ENCODE assay signal across 20 cellular contexts in genomic region chr12:47561746-47562145, GRCh38.
DNase-seq lines count a peak whose midpoint lies in the region; ATAC-seq and TF ChIP-seq lines count a peak whose summit lies in the region.
"Had no signal": no experiment of that assay in that cellular context is flagged by ENCODE, and none has a peak within 500 bp of the region (broad histone marks: within the 10 kb centered on the region; RNA-seq: fewer than 3 reads in every experiment).

No MANE protein-coding gene starts in this region.

- TF ChIP-seq CTCF in neutrophil (IDR thresholded peaks at IDR 0.05) (no peak), osteocyte (IDR thresholded peaks at IDR 0.05) (no peak)

- no peaks in the 10 kb centered on the region for H3K36me3 Mint-ChIP-seq in osteocyte (ENCODE audit: unreplicated experiment)
- H3K36me3 Mint-ChIP-seq: CD8-positive, alpha-beta T cell; natural killer cell; stimulated activated naive B cell treated with anti-CD40 and anti-IgM and Interleukin-4, amounts not matched to agents 10 μg/mL and 1 μg/mL and 100 μg/mL, for 72 hours; T-cell had no signal

- no peak for ATAC-seq in HG03432 (IDR thresholded peaks at IDR 0.05; ENCODE audit: unreplicated experiment)
- no peak for ATAC-seq in HG03342 (IDR thresholded peaks at IDR 0.05; ENCODE audit: unreplicated experiment)
- ATAC-seq: CD8-positive, alpha-beta T cell; HepG2; natural killer cell; stimulated activated naive B cell treated with anti-CD40 and anti-IgM and Interleukin-4, amounts not matched to agents 10 μg/mL and 1 μg/mL and 100 μg/mL, for 72 hours; T-cell had no signal

- H3K27me3 Mint-ChIP-seq in osteocyte (ENCODE audit: unreplicated experiment): peaks cover 35% of the 10 kb centered on the region
- H3K27me3 Mint-ChIP-seq: activated CD4-positive, alpha-beta T cell treated with anti-CD3 and anti-CD28 coated beads, Interleukin-2, amount 10 ng/mL, durations not matched to agents 7 days and 5 days; T-cell had no signal

- H3K27ac ChIP-seq in neutrophil: peak overlapping the region; percentile 89

- no peaks in the 10 kb centered on the region for H3K27me3 ChIP-seq in neutrophil

- no peak overlapping the region for H3K4me3 Mint-ChIP-seq in osteocyte (ENCODE audit: unreplicated experiment)
- H3K4me3 Mint-ChIP-seq: activated CD4-positive, alpha-beta T cell treated with anti-CD3 and anti-CD28 coated beads, Interleukin-2, amount 10 ng/mL, durations not matched to agents 7 days and 5 days; CD8-positive, alpha-beta T cell; natural killer cell; stimulated activated naive B cell treated with anti-CD40 and anti-IgM and Interleukin-4, amounts not matched to agents 10 μg/mL and 1 μg/mL and 100 μg/mL, for 72 hours; T-cell had no signal

- H3K36me3 ChIP-seq in neutrophil: no peaks in the 10 kb centered on the region

- H3K4me3 ChIP-seq in neutrophil (ENCODE audit: low read depth in 1 of 2, low read length in 1 of 2): peak overlapping the region in 1 of 2 experiments; percentile 50

- no peak overlapping the region for H3K27ac Mint-ChIP-seq in osteocyte (ENCODE audit: unreplicated experiment)
- H3K27ac Mint-ChIP-seq: activated CD4-positive, alpha-beta T cell treated with anti-CD3 and anti-CD28 coated beads, Interleukin-2, amount 10 ng/mL, durations not matched to agents 7 days and 5 days; CD8-positive, alpha-beta T cell; natural killer cell; stimulated activated naive B cell treated with anti-CD40 and anti-IgM and Interleukin-4, amounts not matched to agents 10 μg/mL and 1 μg/mL and 100 μg/mL, for 72 hours; T-cell had no signal

- H3K9me3 ChIP-seq in neutrophil: no peaks in the 10 kb centered on the region

- peaks cover 50 to 58% of the 10 kb centered on the region in 2 experiments for H3K4me1 ChIP-seq in neutrophil (ENCODE audit: control insufficient read depth in 1 of 2, insufficient read depth in 1 of 2, low read depth in 1 of 2, low read length in 1 of 2)

- H3K4me1 Mint-ChIP-seq in osteocyte (ENCODE audit: unreplicated experiment): no peaks in the 10 kb centered on the region
- H3K4me1 Mint-ChIP-seq: activated CD4-positive, alpha-beta T cell treated with anti-CD3 and anti-CD28 coated beads, Interleukin-2, amount 10 ng/mL, durations not matched to agents 7 days and 5 days; natural killer cell; stimulated activated naive B cell treated with anti-CD40 and anti-IgM and Interleukin-4, amounts not matched to agents 10 μg/mL and 1 μg/mL and 100 μg/mL, for 72 hours; T-cell had no signal

- DNase-seq in AG08395 (ENCODE audit: low spot score): peak; percentile 22
- DNase-seq in ELR (ENCODE audit: low read depth): peak; percentile 23
- DNase-seq in SW480 (ENCODE audit: low spot score): peak; percentile 88
- no peak for DNase-seq in osteocyte (ENCODE audit: extremely low spot score, unreplicated experiment)
- no peak for DNase-seq in NCI-H1092 (lab: John Stamatoyannopoulos, UW)
- DNase-seq: activated CD4-positive, alpha-beta T cell treated with anti-CD3 and anti-CD28 coated beads, Interleukin-2, amount 10 ng/mL, durations not matched to agents 7 days and 5 days; activated naive CD4-positive, alpha-beta T cell; CD8-positive, alpha-beta T cell; effector memory CD4-positive, alpha-beta T cell; HCEC 1CT; mesendoderm; natural killer cell; NCI-H526 treated with DMSO at 0.1 percent for 48 hours; stimulated activated CD4-positive, alpha-beta T cell treated with anti-CD3 and anti-CD28 coated beads, Interleukin-1b, Interleukin-23, amount 100 ng/mL, for 48 hours; stimulated activated naive B cell treated with anti-CD40 and anti-IgM and Interleukin-4, amounts not matched to agents 10 μg/mL and 1 μg/mL and 100 μg/mL, for 72 hours; T-cell had no signal

- no peaks in the 10 kb centered on the region for H3K9me3 Mint-ChIP-seq in osteocyte (ENCODE audit: unreplicated experiment)
- H3K9me3 Mint-ChIP-seq: CD8-positive, alpha-beta T cell; natural killer cell; stimulated activated naive B cell treated with anti-CD40 and anti-IgM and Interleukin-4, amounts not matched to agents 10 μg/mL and 1 μg/mL and 100 μg/mL, for 72 hours; T-cell had no signal

Comparison
In these comparisons a context has a peak if more than half of its experiments do, and no peak if none do; other contexts are left out.
1. DNase-seq: peak in AG08395 (single experiment), ELR (single experiment) and SW480 (single experiment); none in osteocyte (single experiment) and NCI-H1092 (single experiment).